Comparison of ENCODE assay signal across 2 cellular contexts in genomic region chr10:46537309-46537708, GRCh38.
TF ChIP-seq lines count a peak whose summit lies in the region.

No MANE protein-coding gene starts in this region.

TF ChIP-seq in A549, 52 proteins besides CTCF, POLR2A, EP300 and RAD21:
- TF ChIP-seq RARB (CRISPR knock-in tag; IDR thresholded peaks at IDR 0.05) (peak; percentile 28; the same call in 1 of the 2 replicates), HOXB13 (CRISPR knock-in tag; IDR thresholded peaks at IDR 0.05; ENCODE audit: low read depth) (0 out of 2 replicates have a peak, but pooled peaks have one; percentile 8), HOXA7 (CRISPR knock-in tag; IDR thresholded peaks at IDR 0.05) (no peak), RCOR1 (IDR thresholded peaks at IDR 0.05; ENCODE audit: low read depth, low read length) (no peak)

TF ChIP-seq in K562, 482 proteins besides CTCF, POLR2A, EP300 and RAD21:
- TF ChIP-seq ZNF274 (IDR thresholded peaks at IDR 0.05; ENCODE audit: borderline replicate concordance, low read depth, low read length) (no peak), ASH1L (IDR thresholded peaks at IDR 0.05; ENCODE audit: borderline replicate concordance, low read depth, partially characterized antibody) (no peak), HBP1 (CRISPR knock-in tag; IDR thresholded peaks at IDR 0.05) (peak; percentile 59; the same call in 1 of the 2 replicates), THRB (CRISPR knock-in tag; conservative IDR thresholded peaks at IDR 0.05) (0 out of 2 replicates have a peak, but pooled peaks have one; percentile 15), TFE3 (CRISPR knock-in tag; IDR thresholded peaks at IDR 0.05) (no peak), REST (CRISPR knock-in tag; IDR thresholded peaks at IDR 0.05; ENCODE audit: low read depth) (no peak), ZBTB8A (IDR thresholded peaks at IDR 0.05; ENCODE audit: partially characterized antibody) (no peak), NFE2L1 (tag; IDR thresholded peaks at IDR 0.05; ENCODE audit: borderline replicate concordance, low read depth) (no peak), KDM1A (IDR thresholded peaks at IDR 0.05) (no peak)
